ENCODE assay signal across 9 cellular contexts in the genomic region with DNA sequence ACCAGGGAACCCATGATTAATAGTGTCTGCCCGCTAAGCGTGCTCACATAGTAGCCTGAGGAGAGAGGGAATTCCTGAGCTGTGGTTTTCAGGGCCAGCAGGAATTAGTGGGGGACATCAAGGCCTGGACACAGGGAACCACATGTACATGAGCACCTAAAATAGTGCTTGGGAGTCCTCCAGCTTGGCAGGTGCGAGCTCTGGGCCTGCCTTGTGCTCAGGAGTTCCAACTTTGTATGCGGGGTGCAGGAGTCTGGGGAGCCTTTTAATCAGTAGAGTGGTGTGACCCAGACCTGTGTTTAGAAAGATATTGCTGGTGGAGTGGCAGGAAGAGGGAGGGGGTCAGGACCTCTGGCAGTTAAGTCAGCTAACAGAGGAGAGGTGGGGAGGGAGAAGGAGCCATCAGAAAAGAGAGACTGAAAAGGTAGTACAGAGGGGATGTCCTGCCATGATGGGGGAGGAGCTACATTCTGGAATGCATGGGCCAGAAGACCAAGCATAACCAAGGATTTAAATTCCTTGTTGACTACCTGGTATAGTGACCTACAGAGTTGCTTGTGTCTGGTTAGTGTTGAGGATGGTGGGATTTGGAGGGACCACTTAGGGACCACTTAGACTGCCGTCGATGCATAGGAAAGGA. TPM values are rescaled to one million over a fixed set of nuclear protein-coding genes. Genes with fewer than 3 reads are reported as not detected.
A peak's percentile ranks its signal among the peaks of the same experiment; 100 is the strongest.
DNase-seq lines count a peak whose midpoint lies in the region; ATAC-seq, FAIRE-seq and TF ChIP-seq lines count a peak whose summit lies in the region.
"Had no signal": no experiment of that assay in that cellular context is flagged by ENCODE, and none has a peak within 500 bp of the region (broad histone marks: within the 10 kb centered on the region; RNA-seq: fewer than 3 reads in every experiment).

No MANE protein-coding gene starts in this region.

- FAIRE-seq in HepG2 (lab: Jason Lieb, UNC) = no peak

- H3K9me3 ChIP-seq in HepG2 (ENCODE audit: low read length) (no peaks in the 10 kb centered on the region), tibial artery (no peaks in the 10 kb centered on the region)

- in situ Hi-C loops in HepG2 (cut with HindIII; ENCODE audit: extremely low pct_ligation_motif_present, low pct_unique_long_range_greater_than_20kb) = no loop called here

- H3K27me3 ChIP-seq in HepG2 (ENCODE audit: control insufficient read depth in 1 of 2, insufficient read depth in 2 of 2, low read length in 2 of 2) = no peaks in the 10 kb centered on the region; a peak in 1 of 5 replicates
- H3K27me3 ChIP-seq in tibial artery = no peaks in the 10 kb centered on the region

- H2AFZ ChIP-seq in HepG2 (ENCODE audit: low read length) = no peak overlapping the region

- ATAC-seq in HepG2 = no peak

- H3K9me3 Mint-ChIP-seq in activated T-cell treated with anti-CD3 and anti-CD28 coated beads, Interleukin-2, amount 50 U/mL, for 24 hours = no peaks in the 10 kb centered on the region

- CTCF ChIA-PET in HepG2 (lab: Yijun Ruan, JAX; ENCODE audit: low intra/inter-chr PET ratio, low total read pairs) = no interaction called here

- H3K27ac ChIP-seq in HepG2 (ENCODE audit: extremely low read length, insufficient read depth, low read length) (peak overlapping the region; percentile 92), tibial artery (peak overlapping the region; percentile 91 to 92)

- no peaks in the 10 kb centered on the region for H4K20me1 ChIP-seq in HepG2 (ENCODE audit: insufficient read depth, low read length)

- H3K4me3 Mint-ChIP-seq in activated T-cell treated with anti-CD3 and anti-CD28 coated beads, Interleukin-2, amount 50 U/mL, for 24 hours = peak overlapping the region; percentile 90

- H3K4me1 Mint-ChIP-seq in activated T-cell treated with anti-CD3 and anti-CD28 coated beads, Interleukin-2, amount 50 U/mL, for 24 hours (ENCODE audit: low read depth) = peaks cover 36% of the 10 kb centered on the region

- H3K4me2 ChIP-seq in HepG2 (ENCODE audit: low read depth, low read length) = peak overlapping the region; percentile 84

- no peak for TF ChIP-seq RAD21 in HepG2 (CRISPR knock-in tag; IDR thresholded peaks at IDR 0.05)

- H3K27ac Mint-ChIP-seq in activated T-cell treated with anti-CD3 and anti-CD28 coated beads, Interleukin-2, amount 50 U/mL, for 24 hours = peak overlapping the region; percentile 89

- H3K36me3 ChIP-seq in HepG2 (replicated peaks in 1 of 2; ENCODE audit: control insufficient read depth in 1 of 2, insufficient read depth in 2 of 2, low read length in 2 of 2) = 0 out of 5 replicates have a peak, but pooled peaks cover 0 to 2% of the 10 kb centered on the region in 2 experiments
- H3K36me3 ChIP-seq in tibial artery = peaks cover under 1 to 9% (median 5%) of the 10 kb centered on the region in 3 donors

- intact Hi-C loops in HepG2 (cut with micrococcal nuclease; ENCODE audit: unreplicated experiment) = loop anchor here (2.0 to 5.0 kb wide), 2 partner anchors 13 to 65 kb away; no protein-coding TSS in a partner anchor
- intact Hi-C loops in tibial artery (cut with DNase I; ENCODE audit: low total_unique reads) = no loop called here

- BruUV-seq in HepG2 (replicated peaks; lab: Mats Ljungman, UMichigan) = no TSS peak

- TF ChIP-seq CTCF in HepG2 (CRISPR knock-in tag; IDR thresholded peaks at IDR 0.05) (no peak), tibial artery (IDR thresholded peaks at IDR 0.05) (no peak)

- H3K79me2 ChIP-seq in HepG2 (ENCODE audit: insufficient read depth, low read length) = peaks cover 41% of the 10 kb centered on the region

- H3K9ac ChIP-seq in HepG2 (ENCODE audit: insufficient read depth, low read depth, low read length) = peak overlapping the region; percentile 88

- no peak for TF ChIP-seq POLR2A in HepG2 (IDR thresholded peaks at IDR 0.05; ENCODE audit: insufficient read depth in 1 of 2, low read depth in 2 of 2, low read length in 2 of 2)

- no peak for DNase-seq in activated T-cell treated with anti-CD3 and anti-CD28 coated beads, Interleukin-2, amount 50 U/mL, for 24 hours
- DNase-seq in activated T-cell treated with anti-CD3 and anti-CD28 coated beads, Interleukin-2, amount 50 U/mL, for 1 hour = no peak
- DNase-seq in astrocyte of the hippocampus (ENCODE audit: low read depth, low spot score) (peak; percentile 58), HepG2 (ENCODE audit: low spot score) (no peak), tibial artery (no peak), MV-4-11 (lab: John Stamatoyannopoulos, UW) (no peak), NCI-H1694 (lab: John Stamatoyannopoulos, UW) (no peak), NOMO-1 (lab: John Stamatoyannopoulos, UW; ENCODE audit: unreplicated experiment in 2 of 2) (no peak)
- DNase-seq: cerebellar nuclear complex had no signal

- POLR2A ChIA-PET in HepG2 (lab: Yijun Ruan, JAX) = interaction anchor here (1.4 to 4.8 kb wide), 2 partner anchors 12 to 132 kb away, joined by 4 to 36 read pairs; a partner anchor contains a TSS

- H3K36me3 Mint-ChIP-seq in activated T-cell treated with anti-CD3 and anti-CD28 coated beads, Interleukin-2, amount 50 U/mL, for 24 hours (ENCODE audit: low read depth) = peaks cover 28% of the 10 kb centered on the region

- peaks cover 40% of the 10 kb centered on the region for H3K4me1 ChIP-seq in HepG2 (ENCODE audit: insufficient read depth, low read length)
- peaks cover 0 to 53% (median 30%) of the 10 kb centered on the region in 4 donors for H3K4me1 ChIP-seq in tibial artery

- WGBS in HepG2 (ENCODE audit: low lambda C conversion rate) = 87% methylated on average over 6 of the region's 6 CpGs

- H3K27me3 Mint-ChIP-seq in activated T-cell treated with anti-CD3 and anti-CD28 coated beads, Interleukin-2, amount 50 U/mL, for 24 hours = no peaks in the 10 kb centered on the region

- TF ChIP-seq EP300 in HepG2 (IDR thresholded peaks at IDR 0.05; ENCODE audit: low read depth in 2 of 2, low read length in 2 of 2) (no peak), HepG2 (CRISPR knock-in tag; IDR thresholded peaks at IDR 0.05; ENCODE audit: borderline replicate concordance) (no peak)

- H3K4me3 ChIP-seq in HepG2 (replicated peaks in 1 of 3; ENCODE audit: insufficient read depth in 1 of 3, low read depth in 2 of 3, low read length in 3 of 3) = peak overlapping the region; percentile 65 to 94 (median 82)
- H3K4me3 ChIP-seq in tibial artery = peak overlapping the region in 1 of 2 donors; percentile 68

RNA-seq across cellular contexts. Expression of a gene that starts 1.9 kb away (rescaled TPM):
- total RNA-seq in HepG2 (2016; rRNA removed; fragmentation: Illumina TruSeq; extraction: Trizol) = 26.0 and 50.4 TPM in 2 replicates
- total RNA-seq in HepG2 (2016; cell fraction: cytosol; rRNA removed; fragmentation: Illumina TruSeq; extraction: Trizol; ENCODE audit: low read depth) = 7.6 and 8.6 TPM in 2 replicates
- 23.1 and 46.3 TPM in 2 replicates for total RNA-seq in HepG2 (2016; cell fraction: insoluble cytoplasmic fraction; rRNA removed; fragmentation: Illumina TruSeq; extraction: Trizol)
- total RNA-seq in HepG2 (2016; cell fraction: membrane; rRNA removed; fragmentation: Illumina TruSeq; extraction: Trizol) = 16.0 and 18.5 TPM in 2 replicates
- total RNA-seq in HepG2 (2016; cell fraction: nucleus; rRNA removed; fragmentation: Illumina TruSeq; extraction: Trizol) = 65.8 and 74.0 TPM in 2 replicates
- polyA plus RNA-seq in HepG2 (2011; rRNA removed) = 47.3 and 49.4 TPM in 2 replicates
- polyA plus RNA-seq in HepG2 (2011; cell fraction: cytosol; rRNA removed) = 28.9 and 29.7 TPM in 2 replicates
- 24.1 and 25.2 TPM in 2 replicates for polyA plus RNA-seq in HepG2 (2011; cell fraction: nucleus; rRNA removed)
- 16.5 and 18.8 TPM in 2 replicates for polyA plus RNA-seq in HepG2 (2012)
- polyA plus RNA-seq in HepG2 (2016; cell fraction: cytosol; fragmentation: Illumina TruSeq; extraction: Trizol; ENCODE audit: low read depth) = 3.2 and 3.4 TPM in 2 replicates
- 25.3 and 29.2 TPM in 2 replicates for polyA plus RNA-seq in HepG2 (2016; cell fraction: insoluble cytoplasmic fraction; fragmentation: Illumina TruSeq; extraction: Trizol; ENCODE audit: low read depth)
- polyA plus RNA-seq in HepG2 (2016; cell fraction: membrane; fragmentation: Illumina TruSeq; extraction: Trizol; ENCODE audit: low read depth) = 8.3 and 8.4 TPM in 2 replicates
- polyA plus RNA-seq in HepG2 (2016; cell fraction: nucleus; fragmentation: Illumina TruSeq; extraction: Trizol; ENCODE audit: insufficient read depth, low read depth) = 93.4 and 97.1 TPM in 2 replicates
- polyA minus RNA-seq in HepG2 (2011; rRNA and poly(A)+ RNA removed; ENCODE audit: low replicate concordance) = 198 and 220 TPM in 2 replicates
- 39.7 and 54.7 TPM in 2 replicates for polyA minus RNA-seq in HepG2 (2011; cell fraction: cytosol; rRNA and poly(A)+ RNA removed)
- 16.2 and 17.4 TPM in 2 replicates for polyA minus RNA-seq in HepG2 (2011; cell fraction: nucleus; rRNA and poly(A)+ RNA removed)

RNA-seq across cellular contexts. Expression of a gene that starts 42.9 kb away (rescaled TPM):
- total RNA-seq in HepG2 (2016; rRNA removed; fragmentation: Illumina TruSeq; extraction: Trizol) = 9.0 and 11.0 TPM in 2 replicates
- 0.51 and 0.62 TPM in 2 replicates for total RNA-seq in HepG2 (2016; cell fraction: cytosol; rRNA removed; fragmentation: Illumina TruSeq; extraction: Trizol; ENCODE audit: low read depth)
- total RNA-seq in HepG2 (2016; cell fraction: insoluble cytoplasmic fraction; rRNA removed; fragmentation: Illumina TruSeq; extraction: Trizol) = 8.7 and 10.9 TPM in 2 replicates
- total RNA-seq in HepG2 (2016; cell fraction: membrane; rRNA removed; fragmentation: Illumina TruSeq; extraction: Trizol) = 2.2 and 2.6 TPM in 2 replicates
- 5.7 and 7.5 TPM in 2 replicates for total RNA-seq in HepG2 (2016; cell fraction: nucleus; rRNA removed; fragmentation: Illumina TruSeq; extraction: Trizol)
- polyA plus RNA-seq in HepG2 (2011; rRNA removed) = 18.7 and 21.1 TPM in 2 replicates
- polyA plus RNA-seq in HepG2 (2011; cell fraction: cytosol; rRNA removed) = 8.1 and 9.1 TPM in 2 replicates
- polyA plus RNA-seq in HepG2 (2011; cell fraction: nucleus; rRNA removed) = 161 and 166 TPM in 2 replicates
- polyA plus RNA-seq in HepG2 (2012) = 10.1 and 10.5 TPM in 2 replicates
- 0.82 and 1.3 TPM in 2 replicates for polyA plus RNA-seq in HepG2 (2016; cell fraction: cytosol; fragmentation: Illumina TruSeq; extraction: Trizol; ENCODE audit: low read depth)
- polyA plus RNA-seq in HepG2 (2016; cell fraction: insoluble cytoplasmic fraction; fragmentation: Illumina TruSeq; extraction: Trizol; ENCODE audit: low read depth) = 13.5 and 14.4 TPM in 2 replicates
- 3.7 and 4.2 TPM in 2 replicates for polyA plus RNA-seq in HepG2 (2016; cell fraction: membrane; fragmentation: Illumina TruSeq; extraction: Trizol; ENCODE audit: low read depth)
- 14.6 and 14.9 TPM in 2 replicates for polyA plus RNA-seq in HepG2 (2016; cell fraction: nucleus; fragmentation: Illumina TruSeq; extraction: Trizol; ENCODE audit: insufficient read depth, low read depth)
- polyA minus RNA-seq in HepG2 (2011; rRNA and poly(A)+ RNA removed; ENCODE audit: low replicate concordance) = 14.5 and 30.0 TPM in 2 replicates
- 9.4 and 10.9 TPM in 2 replicates for polyA minus RNA-seq in HepG2 (2011; cell fraction: cytosol; rRNA and poly(A)+ RNA removed)
- polyA minus RNA-seq in HepG2 (2011; cell fraction: nucleus; rRNA and poly(A)+ RNA removed) = 8.9 and 11.8 TPM in 2 replicates

RNA-seq across cellular contexts. Expression of a gene that starts 49.7 kb away (rescaled TPM):
- 32.5 and 35.3 TPM in 2 replicates for total RNA-seq in HepG2 (2016; rRNA removed; fragmentation: Illumina TruSeq; extraction: Trizol)
- 12.9 and 16.7 TPM in 2 replicates for total RNA-seq in HepG2 (2016; cell fraction: cytosol; rRNA removed; fragmentation: Illumina TruSeq; extraction: Trizol; ENCODE audit: low read depth)
- 33.2 and 38.6 TPM in 2 replicates for total RNA-seq in HepG2 (2016; cell fraction: insoluble cytoplasmic fraction; rRNA removed; fragmentation: Illumina TruSeq; extraction: Trizol)
- 16.9 and 22.1 TPM in 2 replicates for total RNA-seq in HepG2 (2016; cell fraction: membrane; rRNA removed; fragmentation: Illumina TruSeq; extraction: Trizol)
- total RNA-seq in HepG2 (2016; cell fraction: nucleus; rRNA removed; fragmentation: Illumina TruSeq; extraction: Trizol) = 22.8 and 23.3 TPM in 2 replicates
- polyA plus RNA-seq in HepG2 (2011; rRNA removed) = 59.0 and 59.2 TPM in 2 replicates
- polyA plus RNA-seq in HepG2 (2011; cell fraction: cytosol; rRNA removed) = 37.6 and 44.9 TPM in 2 replicates
- polyA plus RNA-seq in HepG2 (2011; cell fraction: nucleus; rRNA removed) = 201 and 205 TPM in 2 replicates
- polyA plus RNA-seq in HepG2 (2012) = 19.8 and 30.2 TPM in 2 replicates
- polyA plus RNA-seq in HepG2 (2016; cell fraction: cytosol; fragmentation: Illumina TruSeq; extraction: Trizol; ENCODE audit: low read depth) = 8.3 and 9.4 TPM in 2 replicates
- polyA plus RNA-seq in HepG2 (2016; cell fraction: insoluble cytoplasmic fraction; fragmentation: Illumina TruSeq; extraction: Trizol; ENCODE audit: low read depth) = 36.2 and 36.3 TPM in 2 replicates
- 14.7 and 18.6 TPM in 2 replicates for polyA plus RNA-seq in HepG2 (2016; cell fraction: membrane; fragmentation: Illumina TruSeq; extraction: Trizol; ENCODE audit: low read depth)
- polyA plus RNA-seq in HepG2 (2016; cell fraction: nucleus; fragmentation: Illumina TruSeq; extraction: Trizol; ENCODE audit: insufficient read depth, low read depth) = 57.5 and 61.4 TPM in 2 replicates
- polyA minus RNA-seq in HepG2 (2011; rRNA and poly(A)+ RNA removed; ENCODE audit: low replicate concordance) = 0.72 and 63.8 TPM in 2 replicates
- polyA minus RNA-seq in HepG2 (2011; cell fraction: cytosol; rRNA and poly(A)+ RNA removed) = 17.1 and 17.9 TPM in 2 replicates
- polyA minus RNA-seq in HepG2 (2011; cell fraction: nucleus; rRNA and poly(A)+ RNA removed) = 21.5 and 23.1 TPM in 2 replicates

RNA-seq across cellular contexts. Expression of a gene that starts 59.8 kb away (rescaled TPM):
- total RNA-seq in HepG2 (2016; rRNA removed; fragmentation: Illumina TruSeq; extraction: Trizol) = 6.7 and 8.3 TPM in 2 replicates
- total RNA-seq in HepG2 (2016; cell fraction: cytosol; rRNA removed; fragmentation: Illumina TruSeq; extraction: Trizol; ENCODE audit: low read depth) = 3.9 and 5.0 TPM in 2 replicates
- 7.2 and 7.8 TPM in 2 replicates for total RNA-seq in HepG2 (2016; cell fraction: insoluble cytoplasmic fraction; rRNA removed; fragmentation: Illumina TruSeq; extraction: Trizol)
- 10.0 and 10.7 TPM in 2 replicates for total RNA-seq in HepG2 (2016; cell fraction: membrane; rRNA removed; fragmentation: Illumina TruSeq; extraction: Trizol)
- total RNA-seq in HepG2 (2016; cell fraction: nucleus; rRNA removed; fragmentation: Illumina TruSeq; extraction: Trizol) = 5.5 and 6.8 TPM in 2 replicates
- polyA plus RNA-seq in HepG2 (2011; rRNA removed) = 13.2 and 14.0 TPM in 2 replicates
- polyA plus RNA-seq in HepG2 (2011; cell fraction: cytosol; rRNA removed) = 11.5 and 14.0 TPM in 2 replicates
- 8.3 and 12.0 TPM in 2 replicates for polyA plus RNA-seq in HepG2 (2011; cell fraction: nucleus; rRNA removed)
- polyA plus RNA-seq in HepG2 (2012) = 6.6 and 7.1 TPM in 2 replicates
- 6.2 and 6.7 TPM in 2 replicates for polyA plus RNA-seq in HepG2 (2016; cell fraction: cytosol; fragmentation: Illumina TruSeq; extraction: Trizol; ENCODE audit: low read depth)
- 10.5 and 11.0 TPM in 2 replicates for polyA plus RNA-seq in HepG2 (2016; cell fraction: insoluble cytoplasmic fraction; fragmentation: Illumina TruSeq; extraction: Trizol; ENCODE audit: low read depth)
- 11.6 and 12.6 TPM in 2 replicates for polyA plus RNA-seq in HepG2 (2016; cell fraction: membrane; fragmentation: Illumina TruSeq; extraction: Trizol; ENCODE audit: low read depth)
- 15.5 and 16.4 TPM in 2 replicates for polyA plus RNA-seq in HepG2 (2016; cell fraction: nucleus; fragmentation: Illumina TruSeq; extraction: Trizol; ENCODE audit: insufficient read depth, low read depth)
- polyA minus RNA-seq in HepG2 (2011; rRNA and poly(A)+ RNA removed; ENCODE audit: low replicate concordance) = 21.6 and 54.5 TPM in 2 replicates
- 3.4 and 4.5 TPM in 2 replicates for polyA minus RNA-seq in HepG2 (2011; cell fraction: cytosol; rRNA and poly(A)+ RNA removed)
- 11.6 and 15.8 TPM in 2 replicates for polyA minus RNA-seq in HepG2 (2011; cell fraction: nucleus; rRNA and poly(A)+ RNA removed)
